ENCODE assay signal across 24 cellular contexts in genomic region chrX:129323115-129323514, GRCh38.
"Had no signal": no experiment of that assay in that cellular context is flagged by ENCODE, and none has a peak within 500 bp of the region (broad histone marks: within the 10 kb centered on the region; RNA-seq: fewer than 3 reads in every experiment).

No MANE protein-coding gene starts in this region.

- H3K27ac ChIP-seq: adrenal gland, cardiac muscle cell, foreskin keratinocyte, hepatocyte, left ventricle myocardium inferior, sigmoid colon, stomach, suprapubic skin, tibial nerve, WERI-Rb-1 had no signal

- H3K36me3 Mint-ChIP-seq: activated naive CD8-positive, alpha-beta T cell; immature natural killer cell; mesothelial cell of epicardium; natural killer cell; stimulated activated memory B cell treated with anti-CD40 and anti-IgM and Interleukin-4, amounts not matched to agents 10 μg/mL and 1 μg/mL and 100 μg/mL, for 72 hours had no signal

- H3K4me1 Mint-ChIP-seq: activated CD4-positive, alpha-beta T cell treated with anti-CD3 and anti-CD28 coated beads, Interleukin-2, amount 10 ng/mL, durations not matched to agents 7 days and 5 days; immature natural killer cell; mesothelial cell of epicardium; natural killer cell; stimulated activated memory B cell treated with anti-CD40 and anti-IgM and Interleukin-4, amounts not matched to agents 10 μg/mL and 1 μg/mL and 100 μg/mL, for 72 hours had no signal

- H3K4me2 ChIP-seq: hepatocyte, smooth muscle cell had no signal

- H3K4me3 Mint-ChIP-seq: activated CD4-positive, alpha-beta T cell treated with anti-CD3 and anti-CD28 coated beads, Interleukin-2, amount 10 ng/mL, durations not matched to agents 7 days and 5 days; activated CD8-positive, alpha-beta T cell treated with anti-CD3 and anti-CD28 coated beads, Interleukin-2, amount 10 ng/mL, durations not matched to agents 7 days and 5 days; activated naive CD8-positive, alpha-beta T cell; immature natural killer cell; mesothelial cell of epicardium; natural killer cell; stimulated activated memory B cell treated with anti-CD40 and anti-IgM and Interleukin-4, amounts not matched to agents 10 μg/mL and 1 μg/mL and 100 μg/mL, for 72 hours had no signal

- H3K4me3 ChIP-seq: adrenal gland, cardiac muscle cell, hepatocyte, left ventricle myocardium inferior, sigmoid colon, smooth muscle cell, stomach, suprapubic skin, tibial nerve had no signal

- H3K4me1 ChIP-seq: adrenal gland, foreskin keratinocyte, left ventricle myocardium inferior, sigmoid colon, stomach, suprapubic skin, tibial nerve had no signal

- H3K9me3 ChIP-seq: adrenal gland, left ventricle myocardium inferior, sigmoid colon, stomach, suprapubic skin, tibial nerve had no signal

- H3K9me3 Mint-ChIP-seq: natural killer cell; stimulated activated memory B cell treated with anti-CD40 and anti-IgM and Interleukin-4, amounts not matched to agents 10 μg/mL and 1 μg/mL and 100 μg/mL, for 72 hours had no signal

- H3K79me2 ChIP-seq: hepatocyte had no signal

- H3K27ac Mint-ChIP-seq: activated CD4-positive, alpha-beta T cell treated with anti-CD3 and anti-CD28 coated beads, Interleukin-2, amount 10 ng/mL, durations not matched to agents 7 days and 5 days; activated CD8-positive, alpha-beta T cell treated with anti-CD3 and anti-CD28 coated beads, Interleukin-2, amount 10 ng/mL, durations not matched to agents 7 days and 5 days; activated naive CD8-positive, alpha-beta T cell; immature natural killer cell; mesothelial cell of epicardium; natural killer cell; progenitor cell of endocrine pancreas; stimulated activated memory B cell treated with anti-CD40 and anti-IgM and Interleukin-4, amounts not matched to agents 10 μg/mL and 1 μg/mL and 100 μg/mL, for 72 hours had no signal

- DNase-seq: activated CD4-positive, alpha-beta T cell treated with anti-CD3 and anti-CD28 coated beads, Interleukin-2, amount 10 ng/mL, durations not matched to agents 7 days and 5 days; activated CD4-positive, CD25-positive, alpha-beta regulatory T cell treated with anti-CD3 and anti-CD28 coated beads, Interleukin-2, amount 50 U/mL, for 72 hours; activated CD8-positive, alpha-beta T cell treated with anti-CD3 and anti-CD28 coated beads, Interleukin-2, amount 10 ng/mL, durations not matched to agents 7 days and 5 days; adrenal gland; effector CD4-positive, alpha-beta T cell; foreskin keratinocyte; immature natural killer cell; kidney glomerular epithelial cell; left ventricle myocardium inferior; natural killer cell; retina; sigmoid colon; stimulated activated CD4-positive, alpha-beta T cell treated with anti-CD3 and anti-CD28 coated beads, Interleukin-15, amount 100 ng/mL, for 24 hours; stomach; WERI-Rb-1 had no signal

- H2AFZ ChIP-seq: hepatocyte had no signal

- H3K36me3 ChIP-seq: adrenal gland, cardiac muscle cell, left ventricle myocardium inferior, sigmoid colon, stomach, suprapubic skin, tibial nerve, WERI-Rb-1 had no signal

- H3K27me3 Mint-ChIP-seq: progenitor cell of endocrine pancreas; stimulated activated memory B cell treated with anti-CD40 and anti-IgM and Interleukin-4, amounts not matched to agents 10 μg/mL and 1 μg/mL and 100 μg/mL, for 72 hours had no signal

- H3K27me3 ChIP-seq: adrenal gland, cardiac muscle cell, foreskin keratinocyte, hepatocyte, sigmoid colon, stomach, suprapubic skin, tibial nerve had no signal
